Comparison of ENCODE assay signal across 16 cellular contexts in genomic region chr5:170360712-170361501, GRCh38. TPM values are rescaled to one million over a fixed set of nuclear protein-coding genes. Genes with fewer than 3 reads are reported as not detected.
DNase-seq lines count a peak whose midpoint lies in the region; ATAC-seq and TF ChIP-seq lines count a peak whose summit lies in the region.
"Had no signal": no experiment of that assay in that cellular context is flagged by ENCODE, and none has a peak within 500 bp of the region (broad histone marks: within the 10 kb centered on the region; RNA-seq: fewer than 3 reads in every experiment).

No MANE protein-coding gene starts in this region.

- DNase-seq in MV-4-11 (lab: John Stamatoyannopoulos, UW) (peak; percentile 82), caudate nucleus (lab: John Stamatoyannopoulos, UW) (no peak), ureter (ENCODE audit: low spot score) (no peak), iPS-NIHi7 (ENCODE audit: extremely low spot score) (no peak)
- DNase-seq: activated CD4-positive, alpha-beta T cell treated with anti-CD3 and anti-CD28 coated beads, Interleukin-2, amount 10 ng/mL, durations not matched to agents 24 days and 14 days; activated T-cell treated with anti-CD3 and anti-CD28 coated beads, Interleukin-2, amount 50 U/mL, for 24 hours; NCI-H2029; T-cell had no signal

- H3K4me3 ChIP-seq in BLaER1 treated with 17β-estradiol and CSF1 and Interleukin-3, amounts not matched to agents 10 nM and 100 nM: peak overlapping the region in 1 of 10 experiments; percentile 8; a peak in 1 of 20 replicates
- H3K4me3 ChIP-seq in neutrophil (ENCODE audit: low read depth in 1 of 2, low read length in 1 of 2): no peak overlapping the region
- H3K4me3 ChIP-seq: smooth muscle cell, tibial nerve had no signal

- no peak for TF ChIP-seq CTCF in neutrophil (IDR thresholded peaks at IDR 0.05)

- peak overlapping the region in 10 of 11 experiments; percentile 27 to 92 (median 84); a peak in 17 of 22 replicates for H3K27ac ChIP-seq in BLaER1 treated with 17β-estradiol and CSF1 and Interleukin-3, amounts not matched to agents 10 nM and 100 nM
- H3K27ac ChIP-seq in caudate nucleus (ENCODE audit: low read depth, low read length): peak overlapping the region; percentile 52
- H3K27ac ChIP-seq in neutrophil: peak overlapping the region; percentile 89

- H3K9me3 ChIP-seq in BLaER1 treated with 17β-estradiol and CSF1 and Interleukin-3, amounts not matched to agents 10 nM and 100 nM (replicated peaks in 1 of 11): no peaks in the 10 kb centered on the region
- H3K9me3 ChIP-seq in neutrophil: no peaks in the 10 kb centered on the region
- H3K9me3 ChIP-seq: tibial nerve had no signal

- peak overlapping the region in 7 of 11 experiments; percentile 1 to 59 (median 20); a peak in 7 of 22 replicates for H3K9ac ChIP-seq in BLaER1 treated with 17β-estradiol and CSF1 and Interleukin-3, amounts not matched to agents 10 nM and 100 nM

- H3K36me3 ChIP-seq in BLaER1 treated with 17β-estradiol and CSF1 and Interleukin-3, amounts not matched to agents 10 nM and 100 nM: no peaks in the 10 kb centered on the region
- no peaks in the 10 kb centered on the region for H3K36me3 ChIP-seq in neutrophil
- H3K36me3 ChIP-seq: tibial nerve had no signal

- H3K4me1 ChIP-seq in BLaER1 treated with 17β-estradiol and CSF1 and Interleukin-3, amounts not matched to agents 10 nM and 100 nM: peaks cover 65 to 100% (median 88%) of the 10 kb centered on the region in 10 experiments
- peaks cover 67 to 70% of the 10 kb centered on the region in 2 experiments for H3K4me1 ChIP-seq in neutrophil (ENCODE audit: control insufficient read depth in 1 of 2, insufficient read depth in 1 of 2, low read depth in 1 of 2, low read length in 1 of 2)

- peak overlapping the region; percentile 58 to 97 (median 89) for H3K4me2 ChIP-seq in BLaER1 treated with 17β-estradiol and CSF1 and Interleukin-3, amounts not matched to agents 10 nM and 100 nM
- H3K4me2 ChIP-seq: smooth muscle cell had no signal

- ATAC-seq in HG03354 (IDR thresholded peaks at IDR 0.05; ENCODE audit: poor library complexity, severe bottlenecking, unreplicated experiment) (no peak), HG03175 (IDR thresholded peaks at IDR 0.05; ENCODE audit: unreplicated experiment) (no peak)
- ATAC-seq: esophagus mucosa, T-cell had no signal

- no peaks in the 10 kb centered on the region for H3K27me3 ChIP-seq in BLaER1 treated with 17β-estradiol and CSF1 and Interleukin-3, amounts not matched to agents 10 nM and 100 nM
- H3K27me3 ChIP-seq in neutrophil: no peaks in the 10 kb centered on the region
- H3K27me3 ChIP-seq: tibial nerve had no signal

- no peaks in the 10 kb centered on the region for H4K20me1 ChIP-seq in BLaER1 treated with 17β-estradiol and CSF1 and Interleukin-3, amounts not matched to agents 10 nM and 100 nM

RNA-seq across cellular contexts. Expression of gene KCNMB1, which starts 28.3 kb away (rescaled TPM):
- 26.6 TPM for total RNA-seq in ureter
- total RNA-seq: activated CD4-positive, alpha-beta T cell treated with anti-CD3 and anti-CD28 coated beads, Interleukin-2, amount 10 ng/mL, durations not matched to agents 24 days and 14 days; OCI-LY7; T-cell had no signal
